27 cellular contexts compared by ENCODE assay signal in genomic region chr6:23642849-23643248, GRCh38.
"Had no signal": no experiment of that assay in that cellular context is flagged by ENCODE, and none has a peak within 500 bp of the region (broad histone marks: within the 10 kb centered on the region; RNA-seq: fewer than 3 reads in every experiment).

No MANE protein-coding gene starts in this region.

- H3K9me3 ChIP-seq: breast epithelium, SJCRH30, SK-N-SH had no signal

- H3K36me3 ChIP-seq: breast epithelium, SJCRH30 had no signal

- H3K27me3 ChIP-seq: breast epithelium, SJCRH30 had no signal

- H3K36me3 Mint-ChIP-seq: activated naive CD8-positive, alpha-beta T cell treated with anti-CD3 and anti-CD28 coated beads for 36 hours had no signal

- H3K9me3 Mint-ChIP-seq: activated naive CD4-positive, alpha-beta T cell treated with anti-CD3 and anti-CD28 coated beads for 36 hours; activated naive CD8-positive, alpha-beta T cell treated with anti-CD3 and anti-CD28 coated beads for 36 hours had no signal

- ATAC-seq: activated T-helper 17 cell treated with anti-CD3 and anti-CD28 coated beads, Interleukin-2, amount 50 U/mL, for 72 hours; K562; Panc1 had no signal

- H3K4me3 ChIP-seq: breast epithelium, K562, SJCRH30 had no signal

- H3K4me2 ChIP-seq: SK-N-SH had no signal

- H3K9ac ChIP-seq: SK-N-SH had no signal

- H3K27ac Mint-ChIP-seq: activated CD4-positive, alpha-beta memory T cell treated with anti-CD3 and anti-CD28 coated beads, Interleukin-2, amount 10 ng/mL, durations not matched to agents 7 days and 5 days; activated naive CD4-positive, alpha-beta T cell treated with anti-CD3 and anti-CD28 coated beads for 36 hours; activated naive CD8-positive, alpha-beta T cell treated with anti-CD3 and anti-CD28 coated beads for 36 hours; activated T-helper 17 cell treated with anti-CD3 and anti-CD28 coated beads, Interleukin-2, amount 50 U/mL, for 72 hours had no signal

- DNase-seq: activated CD4-positive, alpha-beta memory T cell treated with anti-CD3 and anti-CD28 coated beads, Interleukin-2, amount 10 ng/mL, durations not matched to agents 7 days and 5 days; activated CD4-positive, alpha-beta T cell treated with anti-CD3 and anti-CD28 coated beads, Interleukin-2, amount 50 U/mL, for 1 hour; activated CD4-positive, CD25-positive, alpha-beta regulatory T cell; activated gamma-delta T cell; activated naive CD4-positive, alpha-beta T cell treated with anti-CD3 and anti-CD28 coated beads for 36 hours; activated naive CD8-positive, alpha-beta T cell treated with anti-CD3 and anti-CD28 coated beads for 36 hours; activated T-cell treated with anti-CD3 and anti-CD28 coated beads for 4 hours; activated T-cell treated with anti-CD3 and anti-CD28 coated beads, Interleukin-2, amount 50 U/mL, for 48 hours; Karpas-422; MM.1S; NCI-H1105 treated with DMSO at 0.1 percent for 48 hours; NCI-H1694; NCI-H2029; NCI-H510A treated with DMSO at 0.1 percent for 48 hours; NCI-H774; NK-92 treated with Interleukin-12 subunit alpha and Interleukin-12 subunit beta, amount 100 ng/mL, for 24 hours; OCI-M1; Right ventricle myocardium superior; RPMI8226; SJCRH30; SK-N-SH; T-helper 1 cell had no signal

- H3K4me1 ChIP-seq: breast epithelium, SJCRH30 had no signal

- FAIRE-seq: K562 had no signal

- H3K27ac ChIP-seq: breast epithelium, SJCRH30, VCaP had no signal
